Comparison of ENCODE assay signal across 11 cellular contexts in the genomic region with DNA sequence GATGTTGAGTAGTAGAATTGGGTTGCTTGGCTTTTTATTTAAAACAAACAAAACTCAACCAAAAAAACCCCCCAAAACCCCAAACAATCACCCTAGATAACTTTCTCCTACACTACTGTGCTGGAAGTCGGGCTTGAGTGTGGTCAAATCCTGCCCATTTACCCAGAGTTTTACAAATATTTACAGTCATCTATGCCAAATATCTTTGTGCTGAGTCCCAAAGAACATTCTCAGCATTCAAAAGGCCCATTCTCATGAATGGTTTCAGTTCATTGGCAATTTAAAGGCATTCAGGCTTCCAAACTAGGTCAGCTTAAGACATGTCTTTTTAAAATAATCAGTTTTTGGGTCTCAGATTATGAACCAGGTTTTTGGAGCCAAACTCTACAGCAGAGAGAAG. TPM values are rescaled to one million over a fixed set of nuclear protein-coding genes. Genes with fewer than 3 reads are reported as not detected.
DNase-seq lines count a peak whose midpoint lies in the region; ATAC-seq, FAIRE-seq and TF ChIP-seq lines count a peak whose summit lies in the region.
"Had no signal": no experiment of that assay in that cellular context is flagged by ENCODE, and none has a peak within 500 bp of the region (broad histone marks: within the 10 kb centered on the region; RNA-seq: fewer than 3 reads in every experiment).

No MANE protein-coding gene starts in this region.

- no peaks in the 10 kb centered on the region for H4K20me1 ChIP-seq in GM23338 (replicated peaks; ENCODE audit: insufficient read depth)

- H3K4me3 Mint-ChIP-seq in GM23338 = peak overlapping the region; percentile 93
- peak overlapping the region; percentile 91 for H3K4me3 Mint-ChIP-seq in stimulated activated memory B cell treated with anti-CD40 and anti-IgM and Interleukin-4, amounts not matched to agents 10 μg/mL and 1 μg/mL and 100 μg/mL, for 72 hours

- peaks cover 45% of the 10 kb centered on the region for H3K4me1 ChIP-seq in GM23338 (ENCODE audit: insufficient read depth)
- H3K4me1 ChIP-seq in iPS-20b (ENCODE audit: insufficient read depth, low read length) = peaks cover 15% of the 10 kb centered on the region; the same call in 1 of the 2 replicates

- H3K27ac ChIP-seq in GM23338 (ENCODE audit: low read depth) = peak overlapping the region; percentile 12; the same call in 1 of the 2 replicates
- peak overlapping the region; percentile 62 for H3K27ac ChIP-seq in VCaP
- H3K27ac ChIP-seq in iPS-20b (ENCODE audit: low read length) = no peak overlapping the region

- H3K27me3 ChIP-seq in GM23338 (ENCODE audit: insufficient read depth) = no peaks in the 10 kb centered on the region
- H3K27me3 ChIP-seq in iPS-20b (ENCODE audit: insufficient read depth, low read length) = peaks cover 11% of the 10 kb centered on the region; the same call in 1 of the 2 replicates

- H3K9me3 Mint-ChIP-seq in GM23338 = no peaks in the 10 kb centered on the region; the same call in 1 of the 3 replicates
- no peaks in the 10 kb centered on the region for H3K9me3 Mint-ChIP-seq in stimulated activated memory B cell treated with anti-CD40 and anti-IgM and Interleukin-4, amounts not matched to agents 10 μg/mL and 1 μg/mL and 100 μg/mL, for 72 hours
- H3K9me3 Mint-ChIP-seq: neural crest cell had no signal

- H3K4me1 Mint-ChIP-seq in GM23338 = peaks cover 44% of the 10 kb centered on the region
- H3K4me1 Mint-ChIP-seq in stimulated activated memory B cell treated with anti-CD40 and anti-IgM and Interleukin-4, amounts not matched to agents 10 μg/mL and 1 μg/mL and 100 μg/mL, for 72 hours = peaks cover 39% of the 10 kb centered on the region

- no peaks in the 10 kb centered on the region for H3K36me3 ChIP-seq in GM23338 (ENCODE audit: insufficient read depth)
- H3K36me3 ChIP-seq in iPS-20b (ENCODE audit: insufficient read depth, low read depth, low read length) = no peaks in the 10 kb centered on the region

- FAIRE-seq in RCC 7860 (lab: Jason Lieb, UNC) = no peak

- ATAC-seq in GM23338 (no peak), GM18907 (IDR thresholded peaks at IDR 0.05; ENCODE audit: unreplicated experiment) (no peak), GM19035 (IDR thresholded peaks at IDR 0.05; ENCODE audit: unreplicated experiment) (no peak)
- ATAC-seq in stimulated activated memory B cell treated with anti-CD40 and anti-IgM and Interleukin-4, amounts not matched to agents 10 μg/mL and 1 μg/mL and 100 μg/mL, for 72 hours = no peak

- peaks cover 4% of the 10 kb centered on the region; the same call in 2 of the 3 replicates for H3K36me3 Mint-ChIP-seq in GM23338 (ENCODE audit: low read depth)
- H3K36me3 Mint-ChIP-seq in stimulated activated memory B cell treated with anti-CD40 and anti-IgM and Interleukin-4, amounts not matched to agents 10 μg/mL and 1 μg/mL and 100 μg/mL, for 72 hours = no peaks in the 10 kb centered on the region

- peak overlapping the region; percentile 82 for H3K4me2 ChIP-seq in GM23338

- peak; percentile 32 for DNase-seq in GM23338 (ENCODE audit: low spot score)
- no peak for DNase-seq in stimulated activated CD4-positive, alpha-beta T cell treated with anti-CD3 and anti-CD28 coated beads, Interleukin-4, amount 100 ng/mL, for 24 hours
- DNase-seq in RCC 7860 (ENCODE audit: low spot score) = no peak
- DNase-seq: activated T-cell treated with anti-CD3 and anti-CD28 coated beads for 4 hours, NCI-H2081 had no signal

- peaks cover 10% of the 10 kb centered on the region; the same call in 1 of the 2 replicates for H3F3A ChIP-seq in GM23338 (replicated peaks; ENCODE audit: low read depth)

- peak overlapping the region; percentile 64 for H3K4me3 ChIP-seq in GM23338
- peak overlapping the region; percentile 78; the same call in 1 of the 2 replicates for H3K4me3 ChIP-seq in iPS-20b (ENCODE audit: low read length)

- TF ChIP-seq CTCF in GM23338 (conservative IDR thresholded peaks at IDR 0.05; ENCODE audit: low read depth in 2 of 2) = no peak
- TF ChIP-seq CTCF in VCaP (conservative IDR thresholded peaks at IDR 0.05) = no peak

- H3K9me3 ChIP-seq in iPS-20b (ENCODE audit: insufficient read depth, low read depth, low read length) = no peaks in the 10 kb centered on the region

- peaks cover 6% of the 10 kb centered on the region for H3K27me3 Mint-ChIP-seq in GM23338 (ENCODE audit: insufficient read depth, low read depth, poor library complexity)
- no peaks in the 10 kb centered on the region for H3K27me3 Mint-ChIP-seq in stimulated activated memory B cell treated with anti-CD40 and anti-IgM and Interleukin-4, amounts not matched to agents 10 μg/mL and 1 μg/mL and 100 μg/mL, for 72 hours

- no peak overlapping the region for H2AFZ ChIP-seq in GM23338

- no peak overlapping the region for H3K27ac Mint-ChIP-seq in GM23338
- peak overlapping the region; percentile 82 for H3K27ac Mint-ChIP-seq in stimulated activated memory B cell treated with anti-CD40 and anti-IgM and Interleukin-4, amounts not matched to agents 10 μg/mL and 1 μg/mL and 100 μg/mL, for 72 hours

- H3K9me2 ChIP-seq in GM23338 (ENCODE audit: insufficient read depth) = no peaks in the 10 kb centered on the region

- peaks cover 26% of the 10 kb centered on the region for H3K79me2 ChIP-seq in GM23338 (replicated peaks; ENCODE audit: insufficient read depth)

- peak overlapping the region; percentile 16; the same call in 1 of the 2 replicates for H3K9ac ChIP-seq in iPS-20b (ENCODE audit: low read depth, low read length)

TF ChIP-seq in GM23338, 12 proteins besides CTCF, POLR2A, EP300 and RAD21 (continues in another document):
- no peak for TF ChIP-seq ZNF331 (CRISPR knock-in tag; IDR thresholded peaks at IDR 0.05; ENCODE audit: low read depth)
- no peak for TF ChIP-seq JUNB (IDR thresholded peaks at IDR 0.05; ENCODE audit: unreplicated experiment)
- TF ChIP-seq REST (IDR thresholded peaks at IDR 0.05; ENCODE audit: unreplicated experiment) = no peak
- no peak for TF ChIP-seq POLR2AphosphoS5 (IDR thresholded peaks at IDR 0.05; ENCODE audit: low read depth)
- no peak for TF ChIP-seq STAT1 (IDR thresholded peaks at IDR 0.05; ENCODE audit: unreplicated experiment)
- TF ChIP-seq EZH2 (IDR thresholded peaks at IDR 0.05; ENCODE audit: low read depth, unreplicated experiment) = no peak
- TF ChIP-seq ZNF114 (CRISPR knock-in tag; IDR thresholded peaks at IDR 0.05) = no peak
- no peak for TF ChIP-seq CREB1 (CRISPR knock-in tag; IDR thresholded peaks at IDR 0.05; ENCODE audit: low read depth)

RNA-seq across cellular contexts. Expression of gene RNF144B, which starts 1.8 kb away (rescaled TPM):
- 8.0 and 9.0 TPM in 2 replicates for total RNA-seq in GM23338 (2014; rRNA removed; shearing (Covaris generic))
- 3.2 and 4.2 TPM in 2 replicates for polyA plus RNA-seq in GM23338 (2016; fragmentation: Nextera tagmentation; extraction: Ambion mirVana)
